23 cellular contexts compared by ENCODE assay signal in the genomic region with DNA sequence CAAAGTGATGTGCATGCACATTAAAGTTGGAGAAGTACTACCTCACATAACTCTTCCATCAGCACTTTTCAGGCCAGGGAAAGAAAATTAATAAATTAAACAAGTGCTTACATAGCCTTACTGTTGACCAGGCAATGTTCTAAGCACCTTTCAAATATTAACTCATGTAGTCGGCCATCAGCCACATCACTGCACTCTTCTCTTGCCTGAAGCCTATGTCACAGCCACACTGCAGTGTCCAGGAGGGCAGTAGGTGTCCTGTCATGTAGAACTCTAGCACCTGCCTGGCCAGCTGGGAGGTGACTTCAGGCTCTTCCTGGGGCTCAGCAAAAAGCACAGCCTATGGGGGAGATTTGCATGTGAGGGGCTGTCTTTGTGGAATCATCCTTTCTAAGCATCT.
"Had no signal": no experiment of that assay in that cellular context is flagged by ENCODE, and none has a peak within 500 bp of the region (broad histone marks: within the 10 kb centered on the region; RNA-seq: fewer than 3 reads in every experiment).

No MANE protein-coding gene starts in this region.

- H3K9me3 ChIP-seq: esophagus squamous epithelium, lower lobe of right lung, ovary, testis, tibial artery had no signal

- FAIRE-seq: endometrium had no signal

- H3K36me3 ChIP-seq: esophagus squamous epithelium, lower lobe of right lung, ovary, stomach, tibial artery had no signal

- H3K27me3 ChIP-seq: esophagus squamous epithelium, ovary, stomach, testis, tibial artery had no signal

- H3K27ac ChIP-seq: esophagus squamous epithelium, lower lobe of right lung, ovary, stomach, testis had no signal

- ATAC-seq: effector memory CD8-positive, alpha-beta T cell; left ventricle myocardium superior; natural killer cell; stimulated activated effector memory CD8-positive, alpha-beta T cell treated with anti-CD3 and anti-CD28 coated beads, Interleukin-12 subunit alpha, Interleukin-12 subunit beta, amount 100 ng/mL, for 72 hours had no signal

- H3K4me3 ChIP-seq: esophagus squamous epithelium, lower lobe of right lung, ovary, stomach, testis, tibial artery had no signal

- DNase-seq: cerebellar nuclear complex; cortex of kidney; effector memory CD8-positive, alpha-beta T cell; erythroblast; esophagus squamous epithelium; foreskin melanocyte; hypothalamus; immature natural killer cell; islet precursor cell; lower lobe of right lung; natural killer cell; occipital lobe; ovary; posterior cingulate gyrus; stimulated activated CD4-positive, alpha-beta T cell treated with anti-CD3 and anti-CD28 coated beads, Interleukin-2, amount 100 ng/mL, for 24 hours; stimulated activated CD4-positive, alpha-beta T cell treated with anti-CD3 and anti-CD28 coated beads, Interleukin-4, amount 100 ng/mL, for 24 hours; stimulated activated naive CD4-positive, alpha-beta T cell treated with Interleukin-2 at 50 U/mL for 16 hours; stomach; testis; tibial artery had no signal
